ENCODE assay signal across 14 cellular contexts in the genomic region with DNA sequence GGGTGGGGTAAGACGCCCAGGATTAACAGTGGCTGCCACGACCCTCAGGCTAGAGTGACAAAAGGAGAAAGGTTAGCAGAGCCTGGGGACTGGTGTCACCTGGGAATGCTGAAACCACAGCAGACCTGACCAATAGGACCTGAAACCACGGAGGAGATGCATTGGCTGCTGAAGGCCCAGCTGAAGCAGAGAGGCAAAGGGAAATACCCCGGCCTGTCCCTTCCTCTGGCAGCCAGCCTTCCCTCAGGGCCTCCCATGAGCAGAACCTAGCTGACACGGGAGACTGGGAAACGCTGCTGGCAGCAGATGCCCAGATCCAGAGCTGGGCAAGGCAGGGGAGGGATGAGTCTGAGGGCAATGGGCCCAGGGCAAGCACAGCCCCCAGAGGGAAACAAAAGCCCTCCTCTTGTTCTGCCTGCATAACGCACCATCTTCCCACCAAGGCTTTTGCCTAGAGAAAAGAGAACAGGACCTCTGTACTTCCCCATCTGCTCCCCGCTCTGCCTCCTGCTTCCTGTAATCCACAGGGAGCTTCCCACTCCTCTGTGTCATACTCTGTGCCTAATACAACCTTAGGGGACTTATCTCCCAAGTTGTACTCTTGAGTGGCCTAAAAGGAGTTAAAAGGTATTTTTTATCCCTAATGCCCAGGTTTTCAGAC.
DNase-seq lines count a peak whose midpoint lies in the region; ATAC-seq and TF ChIP-seq lines count a peak whose summit lies in the region.
"Had no signal": no experiment of that assay in that cellular context is flagged by ENCODE, and none has a peak within 500 bp of the region (broad histone marks: within the 10 kb centered on the region; RNA-seq: fewer than 3 reads in every experiment).

No MANE protein-coding gene starts in this region.

- no peaks in the 10 kb centered on the region for H3K36me3 Mint-ChIP-seq in progenitor cell of endocrine pancreas (ENCODE audit: insufficient read depth)

- H3K27me3 ChIP-seq in esophagus muscularis mucosa: peaks cover 0 to 4% (median 0%) of the 10 kb centered on the region in 4 donors

- no peaks in the 10 kb centered on the region for H3K9me3 ChIP-seq in esophagus muscularis mucosa

- peaks cover 23% of the 10 kb centered on the region for H3K27me3 Mint-ChIP-seq in progenitor cell of endocrine pancreas

- ATAC-seq in GM18873 (IDR thresholded peaks at IDR 0.05; ENCODE audit: low FRiP score, unreplicated experiment): peak; percentile 13
- ATAC-seq in GM21528 (IDR thresholded peaks at IDR 0.05; ENCODE audit: low FRiP score, unreplicated experiment): peak; percentile 33
- ATAC-seq in HG03135 (IDR thresholded peaks at IDR 0.05; ENCODE audit: unreplicated experiment): peak; percentile 32
- ATAC-seq: activated naive CD8-positive, alpha-beta T cell treated with anti-CD3 and anti-CD28 coated beads, Interleukin-2, amount 50 U/mL, for 24 hours; stimulated activated naive CD8-positive, alpha-beta T cell treated with anti-CD3 and anti-CD28 coated beads, Interleukin-15, amount 100 ng/mL, for 72 hours had no signal

- intact Hi-C loops in esophagus muscularis mucosa (cut with DNase I): no loop called here

- 70% methylated on average over 8 of the region's 8 CpGs for WGBS in esophagus muscularis mucosa

- no peak for TF ChIP-seq EP300 in esophagus muscularis mucosa (IDR thresholded peaks at IDR 0.05)

- no peak overlapping the region for H3K4me3 ChIP-seq in esophagus muscularis mucosa
- H3K4me3 ChIP-seq: coronary artery had no signal

- H3K4me1 ChIP-seq in esophagus muscularis mucosa: no peaks in the 10 kb centered on the region

- H3K27ac Mint-ChIP-seq in progenitor cell of endocrine pancreas: no peak overlapping the region
- H3K27ac Mint-ChIP-seq: activated naive CD8-positive, alpha-beta T cell treated with anti-CD3 and anti-CD28 coated beads, Interleukin-2, amount 50 U/mL, for 24 hours had no signal

- no peaks in the 10 kb centered on the region for H3K9me3 Mint-ChIP-seq in progenitor cell of endocrine pancreas (ENCODE audit: low read depth)
- H3K9me3 Mint-ChIP-seq: activated naive CD8-positive, alpha-beta T cell treated with anti-CD3 and anti-CD28 coated beads, Interleukin-2, amount 50 U/mL, for 24 hours; stimulated activated naive CD8-positive, alpha-beta T cell treated with anti-CD3 and anti-CD28 coated beads, Interleukin-15, amount 100 ng/mL, for 72 hours had no signal

- DNase-seq in esophagus muscularis mucosa (ENCODE audit: extremely low spot score) (peak; percentile 47), kidney glomerular epithelial cell (lab: John Stamatoyannopoulos, UW) (no peak), A172 (ENCODE audit: low spot score) (no peak), mucosa of gallbladder (ENCODE audit: low spot score) (no peak), progenitor cell of endocrine pancreas (ENCODE audit: low spot score, unreplicated experiment) (no peak)
- DNase-seq: activated naive CD8-positive, alpha-beta T cell treated with anti-CD3 and anti-CD28 coated beads, Interleukin-2, amount 50 U/mL, for 24 hours; NCI-H1092; NCI-H510A treated with DMSO at 0.1 percent for 48 hours; stimulated activated CD4-positive, alpha-beta T cell treated with anti-CD3 and anti-CD28 coated beads, Interleukin-4, amount 100 ng/mL, for 1 hour; stimulated activated naive CD8-positive, alpha-beta T cell treated with anti-CD3 and anti-CD28 coated beads, Interleukin-15, amount 100 ng/mL, for 72 hours had no signal

- TF ChIP-seq CTCF in esophagus muscularis mucosa (IDR thresholded peaks at IDR 0.05) (no peak), progenitor cell of endocrine pancreas (IDR thresholded peaks at IDR 0.05; ENCODE audit: unreplicated experiment) (no peak)

- no peak overlapping the region for H3K4me3 Mint-ChIP-seq in progenitor cell of endocrine pancreas (ENCODE audit: low read depth)
- H3K4me3 Mint-ChIP-seq: activated naive CD8-positive, alpha-beta T cell treated with anti-CD3 and anti-CD28 coated beads, Interleukin-2, amount 50 U/mL, for 24 hours; stimulated activated naive CD8-positive, alpha-beta T cell treated with anti-CD3 and anti-CD28 coated beads, Interleukin-15, amount 100 ng/mL, for 72 hours had no signal

- no peak overlapping the region for H3K27ac ChIP-seq in esophagus muscularis mucosa (replicated peaks in 1 of 4)
- H3K27ac ChIP-seq: coronary artery had no signal

- H3K4me1 Mint-ChIP-seq in progenitor cell of endocrine pancreas (ENCODE audit: low read depth): no peaks in the 10 kb centered on the region
- H3K4me1 Mint-ChIP-seq: stimulated activated naive CD8-positive, alpha-beta T cell treated with anti-CD3 and anti-CD28 coated beads, Interleukin-15, amount 100 ng/mL, for 72 hours had no signal

- H3K36me3 ChIP-seq in esophagus muscularis mucosa: no peaks in the 10 kb centered on the region

- TF ChIP-seq POLR2A in esophagus muscularis mucosa (IDR thresholded peaks at IDR 0.05; ENCODE audit: low read depth): no peak
